17 cellular contexts compared by ENCODE assay signal in the genomic region with DNA sequence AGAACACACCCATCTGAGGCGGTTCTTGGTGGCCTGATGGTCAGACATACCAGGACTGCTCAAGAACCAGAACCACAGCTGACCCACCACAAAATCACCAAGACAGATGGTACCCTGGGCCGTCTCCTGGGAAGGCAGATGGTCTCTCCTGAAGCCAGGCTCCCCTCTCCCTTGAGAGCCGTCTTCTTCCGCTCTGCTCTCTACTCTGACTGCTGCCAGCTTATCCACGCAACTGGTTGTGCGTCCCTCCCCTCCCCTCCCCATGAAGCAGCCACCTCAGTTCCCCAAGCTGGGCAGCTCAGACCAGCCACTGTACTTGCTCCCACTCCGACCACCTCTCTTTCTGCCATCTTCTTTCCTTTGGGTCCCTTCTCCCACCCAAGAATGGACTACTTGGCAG.
"Had no signal": no experiment of that assay in that cellular context is flagged by ENCODE, and none has a peak within 500 bp of the region (broad histone marks: within the 10 kb centered on the region; RNA-seq: fewer than 3 reads in every experiment).

No MANE protein-coding gene starts in this region.

- H3K27me3 Mint-ChIP-seq: activated CD8-positive, alpha-beta T cell treated with anti-CD3 and anti-CD28 coated beads for 36 hours; memory B cell had no signal

- ATAC-seq: activated CD8-positive, alpha-beta T cell treated with anti-CD3 and anti-CD28 coated beads for 36 hours; activated naive CD4-positive, alpha-beta T cell treated with anti-CD3 and anti-CD28 coated beads, Interleukin-2, amount 50 U/mL, for 72 hours; activated T-cell treated with anti-CD3 and anti-CD28 coated beads, Interleukin-2, amount 50 U/mL, for 72 hours; natural killer cell; pancreas; sciatic nerve; upper lobe of right lung had no signal

- H3K27ac Mint-ChIP-seq: activated CD8-positive, alpha-beta T cell treated with anti-CD3 and anti-CD28 coated beads for 36 hours; memory B cell had no signal

- H3K27me3 ChIP-seq: hepatocyte, neutrophil, pancreas, upper lobe of right lung had no signal

- H3K4me1 ChIP-seq: pancreas, upper lobe of right lung had no signal

- DNase-seq: activated CD8-positive, alpha-beta T cell treated with anti-CD3 and anti-CD28 coated beads for 36 hours; activated gamma-delta T cell treated with Interleukin-2 at 50 U/mL for 16 hours; activated T-cell treated with anti-CD3 and anti-CD28 coated beads, Interleukin-2, amount 50 U/mL, for 72 hours; amniotic stem cell; foreskin fibroblast; natural killer cell; pancreas; stimulated activated CD4-positive, alpha-beta T cell treated with anti-CD3 and anti-CD28 coated beads, Interleukin-4, amount 100 ng/mL, for 1 hour; T-helper 2 cell; upper lobe of right lung had no signal

- H3K36me3 Mint-ChIP-seq: natural killer cell had no signal

- H3K9me3 ChIP-seq: neutrophil, pancreas, upper lobe of right lung had no signal

- H3K9me3 Mint-ChIP-seq: activated CD8-positive, alpha-beta T cell treated with anti-CD3 and anti-CD28 coated beads for 36 hours; activated naive CD4-positive, alpha-beta T cell treated with anti-CD3 and anti-CD28 coated beads, Interleukin-2, amount 50 U/mL, for 72 hours; activated T-cell treated with anti-CD3 and anti-CD28 coated beads, Interleukin-2, amount 50 U/mL, for 72 hours; memory B cell; natural killer cell had no signal

- H3K4me3 Mint-ChIP-seq: activated CD8-positive, alpha-beta T cell treated with anti-CD3 and anti-CD28 coated beads for 36 hours; activated T-cell treated with anti-CD3 and anti-CD28 coated beads, Interleukin-2, amount 50 U/mL, for 72 hours; memory B cell; natural killer cell had no signal

- H3K27ac ChIP-seq: epithelial cell of prostate, hepatocyte, neutrophil, pancreas, upper lobe of right lung had no signal

- H3K4me3 ChIP-seq: hepatocyte, pancreas, smooth muscle cell, upper lobe of right lung had no signal
